In the genomic region with DNA sequence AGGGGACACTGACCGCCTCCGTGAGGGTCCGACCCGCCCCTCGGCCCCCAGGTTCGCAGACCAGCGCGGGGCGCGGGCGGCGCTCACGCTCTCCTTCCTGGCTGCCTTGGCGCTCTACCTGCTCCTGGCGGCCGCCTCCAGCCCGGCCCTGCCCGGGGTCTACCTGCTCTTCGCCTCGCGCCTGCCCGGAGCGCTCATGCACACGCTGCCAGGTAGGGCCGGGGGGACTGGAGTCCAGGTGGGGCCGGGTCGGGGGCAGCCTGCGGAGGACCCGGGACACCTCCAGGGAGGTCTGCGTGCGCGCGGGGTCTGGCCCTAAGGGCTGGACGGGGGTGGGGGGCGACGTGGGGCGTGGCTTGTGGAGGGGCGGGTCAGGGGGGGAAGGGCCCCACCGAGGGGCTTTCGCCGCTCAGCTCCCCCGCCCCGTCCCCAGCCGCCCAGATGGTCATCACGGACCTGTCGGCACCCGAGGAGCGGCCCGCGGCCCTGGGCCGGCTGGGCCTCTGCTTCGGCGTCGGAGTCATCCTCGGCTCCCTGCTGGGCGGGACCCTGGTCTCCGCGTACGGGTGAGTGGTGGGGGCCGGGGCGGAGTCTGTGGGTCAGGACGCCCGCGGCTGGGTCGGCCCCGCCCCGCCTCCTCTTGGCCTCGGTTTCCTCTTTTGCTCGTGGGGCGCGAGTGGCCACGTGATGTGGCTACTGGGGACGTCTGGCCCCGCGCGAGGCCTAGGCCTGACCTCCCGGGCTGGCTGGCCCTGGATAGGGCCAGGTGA, we compare ENCODE assay signal across 2 cellular contexts.
TF ChIP-seq lines count a peak whose summit lies in the region.

No MANE protein-coding gene starts in this region.

TF ChIP-seq in GM23338, 12 proteins besides CTCF, POLR2A, EP300 and RAD21:
- TF ChIP-seq CREB1 (CRISPR knock-in tag; IDR thresholded peaks at IDR 0.05; ENCODE audit: low read depth) (no peak), EZH2phosphoT487 (IDR thresholded peaks at IDR 0.05; ENCODE audit: unreplicated experiment) (no peak), NANOG (IDR thresholded peaks at IDR 0.05; ENCODE audit: borderline replicate concordance) (no peak), ZNF331 (CRISPR knock-in tag; IDR thresholded peaks at IDR 0.05; ENCODE audit: low read depth) (no peak), POLR2AphosphoS5 (IDR thresholded peaks at IDR 0.05; ENCODE audit: low read depth) (no peak), STAT1 (IDR thresholded peaks at IDR 0.05; ENCODE audit: unreplicated experiment) (no peak), JUNB (IDR thresholded peaks at IDR 0.05; ENCODE audit: unreplicated experiment) (no peak), ZNF114 (CRISPR knock-in tag; IDR thresholded peaks at IDR 0.05) (no peak)

TF ChIP-seq in endothelial cell of umbilical vein, 7 proteins besides CTCF, POLR2A, EP300 and RAD21:
- TF ChIP-seq JUN (IDR thresholded peaks at IDR 0.05; ENCODE audit: borderline replicate concordance, insufficient read depth, insufficient read length, low read depth) (no peak), EZH2 (IDR thresholded peaks at IDR 0.05; ENCODE audit: borderline replicate concordance, low read depth, low read length, severe bottlenecking) (peak; percentile 59)
